8 cellular contexts compared by ENCODE assay signal in the genomic region with DNA sequence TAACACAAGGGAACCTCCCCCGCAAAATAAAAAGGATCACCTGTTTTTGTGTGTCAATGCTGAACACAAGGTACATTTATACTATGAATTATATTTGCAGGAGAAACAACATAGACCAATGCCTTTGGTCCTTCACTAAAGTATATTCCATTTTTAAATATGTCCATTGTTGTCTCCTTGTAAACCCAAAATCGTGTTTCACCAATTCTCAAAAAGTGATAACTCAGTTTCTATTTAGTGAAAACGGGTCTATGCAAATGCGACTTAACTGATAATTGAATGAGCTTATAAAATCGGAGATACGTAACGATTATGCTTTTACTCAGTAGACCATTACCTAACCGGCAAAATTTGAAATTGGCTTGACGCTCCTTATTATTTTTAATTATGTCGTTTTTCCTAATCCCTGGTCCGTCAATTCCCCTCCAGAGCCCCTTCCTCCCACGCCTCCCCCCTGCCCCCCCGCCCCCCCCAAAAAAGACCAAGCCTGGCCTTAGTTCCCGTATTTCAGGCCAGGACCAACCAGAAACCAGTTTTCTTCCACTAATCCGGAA. TPM values are rescaled to one million over a fixed set of nuclear protein-coding genes. Genes with fewer than 3 reads are reported as not detected.
DNase-seq lines count a peak whose midpoint lies in the region; ATAC-seq and TF ChIP-seq lines count a peak whose summit lies in the region.

No MANE protein-coding gene starts in this region.

- H3K4me1 ChIP-seq in heart left ventricle (peaks cover 0 to 11% (median 0%) of the 10 kb centered on the region in 12 donors), iPS-15b (ENCODE audit: control insufficient read depth, insufficient read depth, low read length) (no peaks in the 10 kb centered on the region)

- H3K4me3 ChIP-seq in heart left ventricle (peak overlapping the region in 11 of 12 donors; percentile 32 to 89 (median 67)), iPS-15b (ENCODE audit: low read depth, low read length) (peak overlapping the region; percentile 82)

- POLR2A ChIA-PET in activated CD4-positive, alpha-beta memory T cell treated with anti-CD3 and anti-CD28 coated beads for 36 hours (lab: Charles Lee): no interaction called here

- TF ChIP-seq CTCF in heart left ventricle (IDR thresholded peaks at IDR 0.05): no peak

- intact Hi-C loops in heart left ventricle (cut with DNase I): loop anchor here in 1 of 10 donors (2.0 kb wide), 1 partner anchor 313 kb away; no protein-coding TSS in a partner anchor
- intact Hi-C loops in Right ventricle myocardium superior (cut with DNase I): no loop called here
- intact Hi-C loops in activated CD4-positive, alpha-beta memory T cell treated with anti-CD3 and anti-CD28 coated beads for 36 hours (cut with micrococcal nuclease): loop anchor here (1.0 to 5.0 kb wide), 3 partner anchors 60 to 314 kb away; no protein-coding TSS in a partner anchor

- peak overlapping the region; percentile 41 to 88 (median 78) for H3K27ac ChIP-seq in heart left ventricle

- ATAC-seq in heart left ventricle: no peak
- no peak for ATAC-seq in Right ventricle myocardium superior (ENCODE audit: poor library complexity)
- ATAC-seq in stimulated activated effector memory CD8-positive, alpha-beta T cell treated with anti-CD3 and anti-CD28 coated beads, Interleukin-12 subunit alpha, Interleukin-12 subunit beta, amount 100 ng/mL, for 72 hours: no peak
- no peak for ATAC-seq in GM18870 (IDR thresholded peaks at IDR 0.05; ENCODE audit: unreplicated experiment)
- no peak for ATAC-seq in HG03457 (IDR thresholded peaks at IDR 0.05; ENCODE audit: unreplicated experiment)

- H3K9me3 ChIP-seq in heart left ventricle (no peaks in the 10 kb centered on the region), iPS-15b (ENCODE audit: control insufficient read depth, insufficient read depth, low read length) (no peaks in the 10 kb centered on the region)

- no peak for DNase-seq in heart left ventricle
- DNase-seq in Right ventricle myocardium superior: no peak
- DNase-seq in activated CD4-positive, alpha-beta memory T cell treated with anti-CD3 and anti-CD28 coated beads for 36 hours: no peak
- DNase-seq in stimulated activated effector memory CD8-positive, alpha-beta T cell treated with anti-CD3 and anti-CD28 coated beads, Interleukin-12 subunit alpha, Interleukin-12 subunit beta, amount 100 ng/mL, for 72 hours (ENCODE audit: low spot score in 2 of 2): no peak
- DNase-seq in foreskin melanocyte: no peak

- CTCF ChIA-PET in activated CD4-positive, alpha-beta memory T cell treated with anti-CD3 and anti-CD28 coated beads for 36 hours (lab: Charles Lee): no interaction called here

- no peak for TF ChIP-seq POLR2A in heart left ventricle (IDR thresholded peaks at IDR 0.05)

- H3K9ac ChIP-seq in iPS-15b (ENCODE audit: low read depth, low read length): no peak overlapping the region

- H3K36me3 Mint-ChIP-seq in activated CD4-positive, alpha-beta memory T cell treated with anti-CD3 and anti-CD28 coated beads for 36 hours: peaks cover 6% of the 10 kb centered on the region
- peaks cover 40% of the 10 kb centered on the region for H3K36me3 Mint-ChIP-seq in stimulated activated effector memory CD8-positive, alpha-beta T cell treated with anti-CD3 and anti-CD28 coated beads, Interleukin-12 subunit alpha, Interleukin-12 subunit beta, amount 100 ng/mL, for 72 hours

- H3K27ac Mint-ChIP-seq in activated CD4-positive, alpha-beta memory T cell treated with anti-CD3 and anti-CD28 coated beads for 36 hours: peak overlapping the region; percentile 97
- peak overlapping the region; percentile 95 for H3K27ac Mint-ChIP-seq in stimulated activated effector memory CD8-positive, alpha-beta T cell treated with anti-CD3 and anti-CD28 coated beads, Interleukin-12 subunit alpha, Interleukin-12 subunit beta, amount 100 ng/mL, for 72 hours

- H3K4me3 Mint-ChIP-seq in activated CD4-positive, alpha-beta memory T cell treated with anti-CD3 and anti-CD28 coated beads for 36 hours: peak overlapping the region; percentile 86
- H3K4me3 Mint-ChIP-seq in stimulated activated effector memory CD8-positive, alpha-beta T cell treated with anti-CD3 and anti-CD28 coated beads, Interleukin-12 subunit alpha, Interleukin-12 subunit beta, amount 100 ng/mL, for 72 hours: peak overlapping the region; percentile 78

- H3K4me1 Mint-ChIP-seq in activated CD4-positive, alpha-beta memory T cell treated with anti-CD3 and anti-CD28 coated beads for 36 hours (ENCODE audit: low read depth): peaks cover 17% of the 10 kb centered on the region
- H3K4me1 Mint-ChIP-seq in stimulated activated effector memory CD8-positive, alpha-beta T cell treated with anti-CD3 and anti-CD28 coated beads, Interleukin-12 subunit alpha, Interleukin-12 subunit beta, amount 100 ng/mL, for 72 hours: no peaks in the 10 kb centered on the region

- H3K36me3 ChIP-seq in heart left ventricle (no peaks in the 10 kb centered on the region), iPS-15b (ENCODE audit: control insufficient read depth, insufficient read depth, low read length) (no peaks in the 10 kb centered on the region)

- peaks cover 1% of the 10 kb centered on the region for H3K27me3 Mint-ChIP-seq in activated CD4-positive, alpha-beta memory T cell treated with anti-CD3 and anti-CD28 coated beads for 36 hours

- WGBS in heart left ventricle, 4 donors: 3 to 38% (median 20%) methylated on average over 14 to 15 of the region's 15 CpGs

- H3K27me3 ChIP-seq in heart left ventricle (no peaks in the 10 kb centered on the region), iPS-15b (ENCODE audit: control insufficient read depth, insufficient read depth, low read length) (no peaks in the 10 kb centered on the region)

- no peaks in the 10 kb centered on the region for H3K9me3 Mint-ChIP-seq in activated CD4-positive, alpha-beta memory T cell treated with anti-CD3 and anti-CD28 coated beads for 36 hours
- no peaks in the 10 kb centered on the region for H3K9me3 Mint-ChIP-seq in stimulated activated effector memory CD8-positive, alpha-beta T cell treated with anti-CD3 and anti-CD28 coated beads, Interleukin-12 subunit alpha, Interleukin-12 subunit beta, amount 100 ng/mL, for 72 hours

RNA-seq across cellular contexts. Expression of a gene that starts 2.0 kb away (rescaled TPM):
- total RNA-seq in heart left ventricle: 10 to 100 TPM in 1 of 9 donors, 1 to 10 TPM in 8; 2.7 to 10.3 (median 5.9) TPM
- polyA plus RNA-seq in heart left ventricle: 1 to 10 TPM; 1.4 to 3.7 TPM
- 7.1 TPM for total RNA-seq in Right ventricle myocardium superior
- 10 to 100 TPM; 18.0 to 18.5 TPM for total RNA-seq in activated CD4-positive, alpha-beta memory T cell treated with anti-CD3 and anti-CD28 coated beads for 36 hours
